Comparison of ENCODE assay signal across 16 cellular contexts in the genomic region with DNA sequence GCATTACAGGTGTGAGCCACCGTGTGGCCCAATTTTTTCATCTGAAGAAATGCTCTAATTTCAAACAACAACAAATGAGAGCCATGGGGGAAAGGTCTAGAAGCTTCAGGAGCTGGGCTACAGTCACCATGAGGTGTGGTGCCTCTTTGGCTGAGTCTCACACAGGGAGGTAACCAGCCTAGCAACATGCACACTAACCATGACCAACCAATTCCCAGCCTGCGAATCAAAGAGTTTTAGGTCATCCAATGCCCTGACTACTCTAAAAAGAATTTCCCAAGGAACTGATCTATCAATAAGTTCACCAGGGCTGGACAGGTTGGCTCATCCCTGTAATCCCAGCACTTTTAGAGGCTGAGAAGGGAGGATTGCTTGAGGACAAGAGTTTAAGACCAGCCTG. TPM values are rescaled to one million over a fixed set of nuclear protein-coding genes. Genes with fewer than 3 reads are reported as not detected.
A peak's percentile ranks its signal among the peaks of the same experiment; 100 is the strongest.
DNase-seq lines count a peak whose midpoint lies in the region; ATAC-seq, FAIRE-seq and TF ChIP-seq lines count a peak whose summit lies in the region.
"Had no signal": no experiment of that assay in that cellular context is flagged by ENCODE, and none has a peak within 500 bp of the region (broad histone marks: within the 10 kb centered on the region; RNA-seq: fewer than 3 reads in every experiment).

No MANE protein-coding gene starts in this region.

- DNase-seq in AG10803 (ENCODE audit: low read depth) (peak; percentile 31), EL (peak; percentile 34), fibroblast of mammary gland (ENCODE audit: low read depth) (peak; percentile 62), inferior parietal cortex (ENCODE audit: extremely low spot score) (no peak), small intestine (no peak), midbrain (lab: John Stamatoyannopoulos, UW) (no peak)
- DNase-seq in activated CD8-positive, alpha-beta T cell treated with anti-CD3 and anti-CD28 coated beads for 36 hours = no peak
- DNase-seq: immature natural killer cell, NCI-H524 treated with DMSO at 0.1 percent for 48 hours, SK-N-SH had no signal

- H3K4me1 ChIP-seq in small intestine (ENCODE audit: control insufficient read depth in 2 of 2, insufficient read depth in 1 of 2, low read depth in 1 of 2, low read length in 1 of 2) = peaks cover 2 to 6% of the 10 kb centered on the region in 2 donors
- H3K4me1 ChIP-seq: right atrium auricular region had no signal

- peaks cover 43% of the 10 kb centered on the region for H3K4me1 Mint-ChIP-seq in activated CD8-positive, alpha-beta T cell treated with anti-CD3 and anti-CD28 coated beads for 36 hours (ENCODE audit: low read depth)

- intact Hi-C loops in activated CD8-positive, alpha-beta T cell treated with anti-CD3 and anti-CD28 coated beads for 36 hours (cut with micrococcal nuclease) = no loop called here

- H3K9me3 ChIP-seq in small intestine (ENCODE audit: control insufficient read depth, low read depth) = no peaks in the 10 kb centered on the region
- H3K9me3 ChIP-seq: BLaER1 treated with 17β-estradiol and CSF1 and Interleukin-3, amounts not matched to agents 10 nM and 100 nM; neutrophil; right atrium auricular region; SK-N-SH had no signal

- no peaks in the 10 kb centered on the region for H3K9me3 Mint-ChIP-seq in activated CD8-positive, alpha-beta T cell treated with anti-CD3 and anti-CD28 coated beads for 36 hours
- H3K9me3 Mint-ChIP-seq: immature natural killer cell had no signal

- no peak for ATAC-seq in activated CD8-positive, alpha-beta T cell treated with anti-CD3 and anti-CD28 coated beads for 36 hours

- H3K36me3 ChIP-seq in small intestine (ENCODE audit: control insufficient read depth in 2 of 2, insufficient read depth in 2 of 2, low read length in 2 of 2) = no peaks in the 10 kb centered on the region
- H3K36me3 ChIP-seq: neutrophil, right atrium auricular region had no signal

- H3K27ac ChIP-seq in small intestine (ENCODE audit: low read depth in 1 of 2, low read length in 1 of 2) = no peak overlapping the region
- H3K27ac ChIP-seq: BLaER1 treated with 17β-estradiol and CSF1 and Interleukin-3, amounts not matched to agents 10 nM and 100 nM; neutrophil; PC-9; right atrium auricular region had no signal

- CTCF ChIA-PET in activated CD8-positive, alpha-beta T cell treated with anti-CD3 and anti-CD28 coated beads for 36 hours (lab: Charles Lee) = interaction anchor here (4.8 kb wide), 1 partner anchor 35 kb away, joined by 32 read pairs; no protein-coding TSS in a partner anchor

- TF ChIP-seq CTCF in AG10803 (conservative IDR thresholded peaks at IDR 0.05; ENCODE audit: low read length) (no peak), fibroblast of mammary gland (conservative IDR thresholded peaks at IDR 0.05; ENCODE audit: control insufficient read depth, insufficient read depth, low read depth, low read length) (no peak)
- TF ChIP-seq CTCF in activated CD8-positive, alpha-beta T cell treated with anti-CD3 and anti-CD28 coated beads for 36 hours (IDR thresholded peaks at IDR 0.05) = no peak

- H3K27me3 ChIP-seq in small intestine (ENCODE audit: control insufficient read depth in 2 of 2, insufficient read depth in 2 of 2, low read length in 2 of 2) = no peaks in the 10 kb centered on the region
- H3K27me3 ChIP-seq: BLaER1 treated with 17β-estradiol and CSF1 and Interleukin-3, amounts not matched to agents 10 nM and 100 nM; neutrophil; right atrium auricular region had no signal

- WGBS in small intestine, 3 donors = 73 to 84% (median 83%) methylated on average over 2 of the region's 2 CpGs

- H3K27me3 Mint-ChIP-seq in activated CD8-positive, alpha-beta T cell treated with anti-CD3 and anti-CD28 coated beads for 36 hours = no peaks in the 10 kb centered on the region

- H3K4me3 Mint-ChIP-seq in activated CD8-positive, alpha-beta T cell treated with anti-CD3 and anti-CD28 coated beads for 36 hours = no peak overlapping the region

- peak overlapping the region; percentile 55 for H3K27ac Mint-ChIP-seq in activated CD8-positive, alpha-beta T cell treated with anti-CD3 and anti-CD28 coated beads for 36 hours

- FAIRE-seq in small intestine (lab: Jason Lieb, UNC) = no peak
- FAIRE-seq: endometrium, H1 had no signal

- H3K4me3 ChIP-seq in AG10803 (ENCODE audit: low read length) (no peak overlapping the region), fibroblast of mammary gland (ENCODE audit: control insufficient read depth, low read depth, low read length) (no peak overlapping the region), small intestine (ENCODE audit: low read depth in 1 of 2, low read length in 2 of 2) (no peak overlapping the region)
- H3K4me3 ChIP-seq: BLaER1 treated with 17β-estradiol and CSF1 and Interleukin-3, amounts not matched to agents 10 nM and 100 nM; PC-9; right atrium auricular region had no signal

- POLR2A ChIA-PET in activated CD8-positive, alpha-beta T cell treated with anti-CD3 and anti-CD28 coated beads for 36 hours (lab: Charles Lee) = interaction anchor here (1.2 kb wide), 1 partner anchor 18 kb away, joined by 3 read pairs; no protein-coding TSS in a partner anchor

- peaks cover 17% of the 10 kb centered on the region for H3K36me3 Mint-ChIP-seq in activated CD8-positive, alpha-beta T cell treated with anti-CD3 and anti-CD28 coated beads for 36 hours (ENCODE audit: low read depth)

RNA-seq across cellular contexts. Expression of a gene that starts 29.9 kb away (rescaled TPM):
- 10 to 100 TPM; 13.8 to 15.6 TPM for total RNA-seq in activated CD8-positive, alpha-beta T cell treated with anti-CD3 and anti-CD28 coated beads for 36 hours
- 1 to 10 TPM in 2 of 3 donors, under 1 TPM in 1; 0.89 to 2.5 (median 1.9) TPM for polyA plus RNA-seq in small intestine
- total RNA-seq: right atrium auricular region had no signal

RNA-seq across cellular contexts. Expression of a gene that starts 39.5 kb away (rescaled TPM):
- 10 to 100 TPM; 26.6 to 28.2 TPM for total RNA-seq in activated CD8-positive, alpha-beta T cell treated with anti-CD3 and anti-CD28 coated beads for 36 hours
- polyA plus RNA-seq in small intestine = 10 to 100 TPM; 10.7 to 21.6 (median 13.1) TPM

RNA-seq across cellular contexts. Expression of a gene that starts 50.5 kb away (rescaled TPM):
- total RNA-seq in activated CD8-positive, alpha-beta T cell treated with anti-CD3 and anti-CD28 coated beads for 36 hours = under 1 TPM; 0.31 to 0.32 TPM
- polyA plus RNA-seq in small intestine = under 1 TPM in 1 of 3 donors, not detected in 2; 0.09 TPM
- polyA plus RNA-seq: immature natural killer cell had no signal

RNA-seq across cellular contexts. Expression of a gene that starts 54.9 kb away (rescaled TPM):
- total RNA-seq in activated CD8-positive, alpha-beta T cell treated with anti-CD3 and anti-CD28 coated beads for 36 hours = 10 to 100 TPM; 57.3 to 59.9 TPM
- 10 to 100 TPM; 11.2 to 15.1 (median 13.8) TPM for polyA plus RNA-seq in small intestine

RNA-seq across cellular contexts. Expression of a gene that starts 59.8 kb away (rescaled TPM):
- 1 to 10 TPM; 7.4 to 8.1 TPM for total RNA-seq in activated CD8-positive, alpha-beta T cell treated with anti-CD3 and anti-CD28 coated beads for 36 hours
- polyA plus RNA-seq in small intestine = 10 to 100 TPM; 11.2 to 44.1 (median 23.8) TPM

Comparison
In these comparisons a context has a peak if more than half of its experiments do, and no peak if none do; other contexts are left out.
1. DNase-seq: peak in AG10803 (single experiment), EL (single experiment) and fibroblast of mammary gland (single experiment); none in activated CD8-positive, alpha-beta T cell treated with anti-CD3 and anti-CD28 coated beads for 36 hours (single experiment), inferior parietal cortex (single experiment), small intestine (single experiment) and midbrain (single experiment).